1 cellular context compared by ENCODE assay signal in genomic region chr13:110965038-110965754, GRCh38.
A peak's percentile ranks its signal among the peaks of the same experiment; 100 is the strongest.
TF ChIP-seq lines count a peak whose summit lies in the region.

No MANE protein-coding gene starts in this region.

TF ChIP-seq in K562, 482 proteins besides CTCF, POLR2A, EP300 and RAD21 (continued from another document and continues in another):
- TF ChIP-seq ZNF512 (tag; IDR thresholded peaks at IDR 0.05) (no peak), HIVEP1 (CRISPR knock-in tag; IDR thresholded peaks at IDR 0.05) (no peak), FOXK2 (conservative IDR thresholded peaks at IDR 0.05 in 1 of 2, IDR thresholded peaks at IDR 0.05 in 1 of 2; ENCODE audit: low read depth in 2 of 2) (peak; percentile 69 to 76), PPARD (CRISPR knock-in tag; IDR thresholded peaks at IDR 0.05) (no peak), EHMT2 (IDR thresholded peaks at IDR 0.05) (peak; percentile 76; the same call in 1 of the 2 replicates), ZNF140 (CRISPR knock-in tag; IDR thresholded peaks at IDR 0.05) (no peak), ESRRB (CRISPR knock-in tag; IDR thresholded peaks at IDR 0.05; ENCODE audit: borderline replicate concordance) (no peak), ARNT (IDR thresholded peaks at IDR 0.05) (peak; percentile 98 to 99), NCOR1 (IDR thresholded peaks at IDR 0.05) (peak; percentile 95), ATF1 (CRISPR knock-in tag; IDR thresholded peaks at IDR 0.05) (no peak), ATF1 (tag; IDR thresholded peaks at IDR 0.05) (peak; percentile 42; the same call in 1 of the 2 replicates), NR2C1 (IDR thresholded peaks at IDR 0.05) (peak; percentile 55; the same call in 1 of the 2 replicates), NR2C1 (tag; IDR thresholded peaks at IDR 0.05) (no peak), ASH1L (IDR thresholded peaks at IDR 0.05; ENCODE audit: borderline replicate concordance, low read depth, partially characterized antibody) (peak; percentile 65), ZNF175 (CRISPR knock-in tag; IDR thresholded peaks at IDR 0.05; ENCODE audit: low read depth) (peak; percentile 18; the same call in 1 of the 2 replicates), THRAP3 (IDR thresholded peaks at IDR 0.05; ENCODE audit: borderline replicate concordance) (no peak), RNF219 (CRISPR knock-in tag; IDR thresholded peaks at IDR 0.05) (no peak), NELFE (IDR thresholded peaks at IDR 0.05; ENCODE audit: insufficient read depth, insufficient read length) (no peak), ZNF184 (CRISPR knock-in tag; IDR thresholded peaks at IDR 0.05) (no peak), ZNF449 (CRISPR knock-in tag; IDR thresholded peaks at IDR 0.05) (no peak), POLR2H (tag; IDR thresholded peaks at IDR 0.05; ENCODE audit: low read depth) (0 out of 2 replicates have a peak, but pooled peaks have one; percentile 20), ELK1 (CRISPR knock-in tag; IDR thresholded peaks at IDR 0.05) (no peak), SRSF7 (optimal IDR thresholded peaks at IDR 0.05; ENCODE audit: low read depth, low read length) (no peak), BHLHE40 (IDR thresholded peaks at IDR 0.05; ENCODE audit: low read length) (peak; percentile 28; the same call in 1 of the 2 replicates), ATF6 (CRISPR knock-in tag; IDR thresholded peaks at IDR 0.05) (no peak), ATF7 (IDR thresholded peaks at IDR 0.05) (peak; percentile 95), ZNF384 (IDR thresholded peaks at IDR 0.05; ENCODE audit: low read depth, low read length) (no peak), TCF7L2 (IDR thresholded peaks at IDR 0.05; ENCODE audit: low read depth, low read length) (no peak), SMARCC2 (IDR thresholded peaks at IDR 0.05; ENCODE audit: low read depth) (peak; percentile 98), NCOA2 (IDR thresholded peaks at IDR 0.05; ENCODE audit: partially characterized antibody in 2 of 2) (peak; percentile 89 to 92), NFIC (IDR thresholded peaks at IDR 0.05) (peak; percentile 77), ZNF785 (CRISPR knock-in tag; IDR thresholded peaks at IDR 0.05) (no peak), FOXJ2 (tag; IDR thresholded peaks at IDR 0.05) (peak; percentile 37; the same call in 1 of the 2 replicates), MAZ (CRISPR knock-in tag; conservative IDR thresholded peaks at IDR 0.05 in 1 of 2, IDR thresholded peaks at IDR 0.05 in 1 of 2) (0 out of 4 replicates have a peak, but pooled peaks of 1 of the 2 experiments have one; percentile 9), NCOA1 (IDR thresholded peaks at IDR 0.05; ENCODE audit: low read depth) (peak; percentile 96), PRPF4 (IDR thresholded peaks at IDR 0.05; ENCODE audit: insufficient read depth, low read depth, low read length, poor library complexity, severe bottlenecking) (no peak), ZNF217 (CRISPR knock-in tag; IDR thresholded peaks at IDR 0.05) (no peak), SMARCA5 (IDR thresholded peaks at IDR 0.05) (no peak), XRCC4 (IDR thresholded peaks at IDR 0.05; ENCODE audit: extremely low read depth, insufficient read depth, insufficient read length) (no peak), ZFPM2 (CRISPR knock-in tag; IDR thresholded peaks at IDR 0.05) (no peak), ZBTB40 (IDR thresholded peaks at IDR 0.05) (no peak), ZBTB40 (CRISPR knock-in tag; IDR thresholded peaks at IDR 0.05) (no peak), SMC3 (conservative IDR thresholded peaks at IDR 0.05; ENCODE audit: insufficient read depth, low read depth, low read length) (no peak), MLX (CRISPR knock-in tag; conservative IDR thresholded peaks at IDR 0.05) (no peak), TCF15 (CRISPR knock-in tag; IDR thresholded peaks at IDR 0.05) (no peak), DEAF1 (CRISPR knock-in tag; IDR thresholded peaks at IDR 0.05) (no peak)
